Comparison of ENCODE assay signal across 1 cellular context in genomic region chr21:36691539-36692124, GRCh38.
TF ChIP-seq lines count a peak whose summit lies in the region.

No MANE protein-coding gene starts in this region.

TF ChIP-seq in IMR-90, 13 proteins besides CTCF, POLR2A, EP300 and RAD21 (continued from another document):
- TF ChIP-seq ELK1 (IDR thresholded peaks at IDR 0.05; ENCODE audit: borderline replicate concordance, low read depth, low read length): no peak
- TF ChIP-seq MAZ (IDR thresholded peaks at IDR 0.05; ENCODE audit: borderline replicate concordance, low read depth, low read length): no peak
- TF ChIP-seq NFE2L2 (IDR thresholded peaks at IDR 0.05; ENCODE audit: low read depth, low read length): no peak
